In the genomic region with DNA sequence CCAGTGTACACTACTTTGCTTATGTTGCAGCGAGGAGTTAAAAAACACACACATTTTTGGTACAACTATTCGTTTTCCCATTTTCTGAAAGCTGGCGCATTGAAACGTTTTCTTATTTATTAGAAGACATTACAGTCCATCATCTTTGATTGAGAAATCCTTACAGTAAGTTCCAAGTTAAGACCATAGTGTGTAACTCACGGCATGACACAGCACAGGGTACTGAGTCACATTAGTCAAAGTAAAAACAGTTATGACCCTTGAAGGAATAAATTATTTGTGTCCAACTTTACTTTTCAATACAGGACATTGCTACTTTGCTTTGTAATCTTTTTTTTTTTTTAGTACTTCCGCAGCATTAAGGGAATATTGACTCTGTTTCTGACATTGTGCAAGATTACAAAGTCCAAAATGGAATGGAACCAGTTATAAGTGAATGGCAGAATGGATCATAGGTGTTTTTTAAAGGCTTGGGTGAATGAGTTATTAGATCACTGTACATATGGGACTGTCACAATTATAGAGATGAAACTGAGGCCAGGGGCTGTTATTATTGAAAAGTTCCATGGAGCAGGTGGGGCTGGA, we compare ENCODE assay signal across 11 cellular contexts.
"Had no signal": no experiment of that assay in that cellular context is flagged by ENCODE, and none has a peak within 500 bp of the region (broad histone marks: within the 10 kb centered on the region; RNA-seq: fewer than 3 reads in every experiment).

No MANE protein-coding gene starts in this region.

- DNase-seq: activated CD4-positive, alpha-beta memory T cell treated with anti-CD3 and anti-CD28 coated beads, Interleukin-2, amount 10 ng/mL, durations not matched to agents 7 days and 5 days; activated CD4-positive, alpha-beta T cell treated with anti-CD3 and anti-CD28 coated beads for 1 hour; aorta; immature natural killer cell; substantia nigra; T-helper 9 cell; trophoblast cell had no signal

- H3K4me3 ChIP-seq: cardiac muscle cell, SJSA1, skin epidermis had no signal

- H3K4me1 ChIP-seq: SJSA1 had no signal

- H3K9me3 ChIP-seq: SJSA1 had no signal

- H3K27me3 ChIP-seq: cardiac muscle cell, SJSA1 had no signal

- ATAC-seq: natural killer cell treated with Interleukin-12 subunit alpha and Interleukin-12 subunit beta and Interleukin-15 and Interleukin-18, amount 100 ng/mL, for 72 hours had no signal

- H3K36me3 ChIP-seq: cardiac muscle cell, SJSA1 had no signal

- H3K27ac ChIP-seq: cardiac muscle cell, SJSA1 had no signal
